ENCODE assay signal across 16 cellular contexts in the genomic region with DNA sequence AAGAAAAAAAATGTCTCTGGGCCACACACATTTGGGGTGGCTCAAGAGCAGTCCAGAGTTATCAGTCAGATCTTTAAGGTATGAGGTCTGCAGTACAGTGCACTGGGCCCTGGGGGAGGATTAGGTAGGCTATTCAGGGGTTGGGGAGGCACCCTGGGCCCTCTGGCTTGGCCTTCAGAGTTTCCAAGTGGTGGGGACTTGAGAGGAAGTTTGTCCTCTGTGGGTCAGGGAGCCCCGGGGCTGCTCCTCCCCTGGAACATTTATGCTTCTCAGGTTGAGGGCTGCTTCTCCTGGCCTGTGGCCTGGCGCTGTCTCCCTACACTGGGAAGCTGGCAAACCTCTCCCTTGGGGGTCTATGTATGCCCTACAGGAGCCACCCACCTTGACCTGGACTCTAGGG. TPM values are rescaled to one million over a fixed set of nuclear protein-coding genes. Genes with fewer than 3 reads are reported as not detected.
DNase-seq lines count a peak whose midpoint lies in the region; ATAC-seq and TF ChIP-seq lines count a peak whose summit lies in the region.
"Had no signal": no experiment of that assay in that cellular context is flagged by ENCODE, and none has a peak within 500 bp of the region (broad histone marks: within the 10 kb centered on the region; RNA-seq: fewer than 3 reads in every experiment).

No MANE protein-coding gene starts in this region.

- no peak overlapping the region for H3K23ac ChIP-seq in neuronal stem cell (ENCODE audit: low read depth, low read length, poor library complexity)

- no peak overlapping the region for H4K91ac ChIP-seq in neuronal stem cell (ENCODE audit: low read depth, low read length, poor library complexity)

- no peak overlapping the region for H2AFZ ChIP-seq in neuronal stem cell (ENCODE audit: low read length)

- TF ChIP-seq POLR2A in thyroid gland (IDR thresholded peaks at IDR 0.05), result no peak

- H3K27me3 ChIP-seq in AG04450 (ENCODE audit: control insufficient read depth, insufficient read depth, low read length), result no peaks in the 10 kb centered on the region
- H3K27me3 ChIP-seq in neuronal stem cell (ENCODE audit: control insufficient read depth in 3 of 3, insufficient read depth in 3 of 3, low read depth in 1 of 3, low read length in 3 of 3), result no peaks in the 10 kb centered on the region
- H3K27me3 ChIP-seq in thyroid gland, result no peaks in the 10 kb centered on the region

- POLR2A ChIA-PET in AG04450 (lab: Yijun Ruan, JAX), result no interaction called here

- intact Hi-C loops in thyroid gland (cut with DNase I), result no loop called here

- no peak overlapping the region for H2BK15ac ChIP-seq in neuronal stem cell (ENCODE audit: low read length)

- no peak overlapping the region for H2AK5ac ChIP-seq in neuronal stem cell (ENCODE audit: low read depth, low read length)

- H3K9ac ChIP-seq in neuronal stem cell (ENCODE audit: low read depth, low read length, poor library complexity), result no peak overlapping the region

- H3K4me3 ChIP-seq in AG04450 (ENCODE audit: low read depth, low read length) (no peak overlapping the region), neuronal stem cell (ENCODE audit: low read length in 2 of 2) (no peak overlapping the region), thyroid gland (replicated peaks in 1 of 3) (no peak overlapping the region)
- H3K4me3 ChIP-seq: psoas muscle, SK-N-MC had no signal

- H3K4me1 ChIP-seq in neuronal stem cell (ENCODE audit: control insufficient read depth in 2 of 2, insufficient read depth in 1 of 2, low read depth in 1 of 2, low read length in 2 of 2) (peaks cover 5 to 20% of the 10 kb centered on the region in 2 donors), thyroid gland (no peaks in the 10 kb centered on the region)
- H3K4me1 ChIP-seq: psoas muscle had no signal

- CTCF ChIA-PET in AG04450 (lab: Charles Lee), result no interaction called here

- peak overlapping the region; percentile 30 for H3K18ac ChIP-seq in neuronal stem cell (ENCODE audit: low read length)

- DNase-seq in AG04450 (ENCODE audit: low read depth, low spot score) (no peak), RPMI7951 (ENCODE audit: low read depth) (peak; percentile 63), epithelial cell of prostate (ENCODE audit: low read depth, low spot score) (no peak), neuronal stem cell (ENCODE audit: low spot score) (no peak), thyroid gland (no peak), NAMALWA (ENCODE audit: low spot score) (no peak), GF-D8 (lab: John Stamatoyannopoulos, UW) (no peak)
- DNase-seq: activated CD4-positive, CD25-positive, alpha-beta regulatory T cell treated with anti-CD3 and anti-CD28 coated beads, Interleukin-2, amount 50 U/mL, for 72 hours; activated naive CD8-positive, alpha-beta T cell treated with anti-CD3 and anti-CD28 coated beads, Interleukin-2, amount 50 U/mL, for 24 hours; cerebellar nuclear complex; NCI-H1105 treated with DMSO at 0.1 percent for 48 hours; NCI-H526; psoas muscle; stimulated activated naive CD4-positive, alpha-beta T cell treated with Interleukin-2 at 50 U/mL for 16 hours had no signal

- no peak overlapping the region for H4K8ac ChIP-seq in neuronal stem cell (ENCODE audit: low read depth, low read length)

- H3K36me3 ChIP-seq in neuronal stem cell (replicated peaks in 1 of 2; ENCODE audit: control insufficient read depth in 2 of 2, insufficient read depth in 2 of 2, low read length in 2 of 2) (no peaks in the 10 kb centered on the region), thyroid gland (no peaks in the 10 kb centered on the region)

- H3K9me3 ChIP-seq in AG04450 (ENCODE audit: control insufficient read depth, insufficient read depth, low read length), result no peaks in the 10 kb centered on the region
- H3K9me3 ChIP-seq in neuronal stem cell (replicated peaks in 1 of 2; ENCODE audit: control insufficient read depth in 2 of 2, insufficient read depth in 1 of 2, low read depth in 1 of 2, low read length in 2 of 2), result no peaks in the 10 kb centered on the region
- no peaks in the 10 kb centered on the region for H3K9me3 ChIP-seq in thyroid gland
- H3K9me3 ChIP-seq: psoas muscle had no signal

- H2BK5ac ChIP-seq in neuronal stem cell (ENCODE audit: low read length), result no peak overlapping the region

- no peak for TF ChIP-seq CTCF in AG04450 (IDR thresholded peaks at IDR 0.05; ENCODE audit: low read depth, low read length)
- TF ChIP-seq CTCF in thyroid gland (IDR thresholded peaks at IDR 0.05), result no peak

- H3K27ac ChIP-seq in AG04450 (ENCODE audit: low read depth, low read length), result peak overlapping the region; percentile 96
- H3K27ac ChIP-seq in epithelial cell of prostate, result peak overlapping the region; percentile 91
- H3K27ac ChIP-seq in neuronal stem cell (replicated peaks; ENCODE audit: low read length), result no peak overlapping the region
- no peak overlapping the region for H3K27ac ChIP-seq in thyroid gland

- no peak overlapping the region for H2BK12ac ChIP-seq in neuronal stem cell (ENCODE audit: low read length)

- H3K4ac ChIP-seq in neuronal stem cell (ENCODE audit: low read length), result no peak overlapping the region

- no peak overlapping the region for H3K14ac ChIP-seq in neuronal stem cell (ENCODE audit: low read length)

- H3K4me2 ChIP-seq in neuronal stem cell (ENCODE audit: insufficient read depth, low read length, poor library complexity, severe bottlenecking), result no peak overlapping the region

- ATAC-seq in GM18517 (IDR thresholded peaks at IDR 0.05; ENCODE audit: unreplicated experiment), result no peak
- ATAC-seq: activated naive CD8-positive, alpha-beta T cell treated with anti-CD3 and anti-CD28 coated beads, Interleukin-2, amount 50 U/mL, for 24 hours; psoas muscle had no signal

- H3K79me1 ChIP-seq in neuronal stem cell (ENCODE audit: low read depth, low read length), result peaks cover 13% of the 10 kb centered on the region

- no peak overlapping the region for H2BK120ac ChIP-seq in neuronal stem cell (ENCODE audit: low read depth, low read length)

- WGBS in neuronal stem cell (ENCODE audit: extremely low coverage in 2 of 2, insufficient read length in 2 of 2, insufficient replicate concordance in 1 of 2), 2 donors, result no CpG with 5 or more reads among the region's 2 CpGs
- WGBS in thyroid gland, 2 donors, result 40 to 79% methylated on average over 1 to 2 of the region's 2 CpGs

RNA-seq across cellular contexts. Expression of gene PTK7, which starts 46.0 kb away (rescaled TPM):
- 146 and 179 TPM in 2 replicates for polyA plus RNA-seq in AG04450 (2011; rRNA removed)
- polyA minus RNA-seq in AG04450 (2011; rRNA and poly(A)+ RNA removed), result 230 and 312 TPM in 2 replicates
- total RNA-seq in RPMI7951 (2014; rRNA removed; shearing (Covaris generic)), result 59.6 and 66.4 TPM in 2 replicates
- polyA plus RNA-seq in neuronal stem cell (2013, experiment 1 of 2), result 43.8 TPM
- polyA plus RNA-seq in neuronal stem cell (2013, experiment 2 of 2), result 43.3 TPM
- total RNA-seq in thyroid gland, result 10 to 100 TPM; 43.8 to 58.9 (median 55.0) TPM

RNA-seq across cellular contexts. Expression of gene SRF, which starts 48.9 kb away (rescaled TPM):
- 36.8 and 48.5 TPM in 2 replicates for polyA plus RNA-seq in AG04450 (2011; rRNA removed)
- 41.4 and 58.1 TPM in 2 replicates for polyA minus RNA-seq in AG04450 (2011; rRNA and poly(A)+ RNA removed)
- 10.7 and 16.7 TPM in 2 replicates for total RNA-seq in RPMI7951 (2014; rRNA removed; shearing (Covaris generic))
- polyA plus RNA-seq in neuronal stem cell (2013, experiment 1 of 2), result 33.8 TPM
- 33.2 TPM for polyA plus RNA-seq in neuronal stem cell (2013, experiment 2 of 2)
- 10 to 100 TPM; 21.5 to 34.1 (median 22.6) TPM for total RNA-seq in thyroid gland

RNA-seq across cellular contexts. Expression of gene CUL9, which starts 59.9 kb away (rescaled TPM):
- polyA plus RNA-seq in AG04450 (2011; rRNA removed), result 11.5 and 11.8 TPM in 2 replicates
- 15.5 and 22.3 TPM in 2 replicates for polyA minus RNA-seq in AG04450 (2011; rRNA and poly(A)+ RNA removed)
- 6.6 and 9.9 TPM in 2 replicates for total RNA-seq in RPMI7951 (2014; rRNA removed; shearing (Covaris generic))
- polyA plus RNA-seq in neuronal stem cell (2013, experiment 1 of 2), result 10.3 TPM
- 11.1 TPM for polyA plus RNA-seq in neuronal stem cell (2013, experiment 2 of 2)
- total RNA-seq in thyroid gland, result 10 to 100 TPM; 39.7 to 63.3 (median 59.0) TPM

Comparison
In these comparisons a context has a peak if more than half of its experiments do, and no peak if none do; other contexts are left out.
1. H3K27ac ChIP-seq: peak in AG04450 (single experiment) and epithelial cell of prostate (single experiment); none in neuronal stem cell (single experiment) and thyroid gland (0 of 3).